ENCODE assay signal across 8 cellular contexts in the genomic region with DNA sequence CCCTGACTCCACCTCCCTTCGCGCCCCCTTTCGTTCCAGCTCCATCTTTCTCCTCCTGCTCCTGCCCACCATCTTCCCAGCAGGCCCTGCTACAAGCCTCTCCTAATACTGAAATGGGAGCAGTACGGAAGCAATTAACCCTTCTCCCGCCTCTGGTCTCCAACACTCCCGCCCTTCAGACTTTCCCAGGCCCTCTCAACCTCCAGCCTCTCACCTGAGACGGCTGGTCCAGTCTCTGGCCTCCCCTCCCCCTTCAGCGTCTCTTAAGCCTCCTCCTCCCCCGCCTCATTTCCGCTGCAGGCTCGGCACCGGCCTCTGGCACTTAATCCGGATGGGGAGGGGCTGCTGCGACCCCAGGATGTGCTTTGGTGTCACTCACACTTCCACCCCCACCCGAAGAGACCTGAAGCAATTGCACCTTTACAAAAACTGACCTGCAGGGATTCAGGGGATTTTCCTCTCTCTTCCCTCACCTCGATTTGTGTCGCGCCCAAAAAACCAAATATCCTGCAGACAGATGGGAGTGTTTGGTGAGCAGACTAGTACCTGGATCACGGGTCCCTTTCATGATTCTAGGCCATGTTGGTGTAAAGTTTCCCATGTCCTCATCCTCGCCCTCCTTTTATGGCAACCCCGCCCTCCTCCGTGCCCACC.
DNase-seq lines count a peak whose midpoint lies in the region; ATAC-seq and FAIRE-seq lines count a peak whose summit lies in the region.

No MANE protein-coding gene starts in this region.

- peak; percentile 70 for ATAC-seq in HG02798 (IDR thresholded peaks at IDR 0.05; ENCODE audit: poor library complexity, unreplicated experiment)

- H3K4me1 ChIP-seq in neuron (ENCODE audit: insufficient read depth, low read length), result peaks cover 4% of the 10 kb centered on the region

- peaks cover 10% of the 10 kb centered on the region for H3K27me3 ChIP-seq in neuron (ENCODE audit: insufficient read depth, low read length)

- peak overlapping the region; percentile 77 for H3K4me3 ChIP-seq in neuron (ENCODE audit: low read length)

- H3K9me3 ChIP-seq in neuron (ENCODE audit: low read length), result no peaks in the 10 kb centered on the region

- FAIRE-seq in urothelium cell line (lab: Jason Lieb, UNC), result no peak

- peak overlapping the region; percentile 4 for H2AFZ ChIP-seq in neuron (ENCODE audit: low read depth, low read length)

- no peaks in the 10 kb centered on the region for H3K36me3 ChIP-seq in neuron (ENCODE audit: insufficient read depth, low read length)

- peak; percentile 69 to 72 for DNase-seq in NCI-H524 (lab: John Stamatoyannopoulos, UW)
- DNase-seq in NCI-H524 treated with DMSO at 0.1 percent for 48 hours (lab: John Stamatoyannopoulos, UW), result no peak
- peak; percentile 77 for DNase-seq in NCI-H2227 (lab: John Stamatoyannopoulos, UW; ENCODE audit: unreplicated experiment)
- peak; percentile 28 for DNase-seq in activated naive CD4-positive, alpha-beta T cell treated with Interleukin-2 at 50 U/mL for 16 hours
- DNase-seq in globus pallidus (ENCODE audit: low spot score), result peak; percentile 49
- peak; percentile 49 for DNase-seq in urothelium cell line (ENCODE audit: low spot score)
